In the genomic region with DNA sequence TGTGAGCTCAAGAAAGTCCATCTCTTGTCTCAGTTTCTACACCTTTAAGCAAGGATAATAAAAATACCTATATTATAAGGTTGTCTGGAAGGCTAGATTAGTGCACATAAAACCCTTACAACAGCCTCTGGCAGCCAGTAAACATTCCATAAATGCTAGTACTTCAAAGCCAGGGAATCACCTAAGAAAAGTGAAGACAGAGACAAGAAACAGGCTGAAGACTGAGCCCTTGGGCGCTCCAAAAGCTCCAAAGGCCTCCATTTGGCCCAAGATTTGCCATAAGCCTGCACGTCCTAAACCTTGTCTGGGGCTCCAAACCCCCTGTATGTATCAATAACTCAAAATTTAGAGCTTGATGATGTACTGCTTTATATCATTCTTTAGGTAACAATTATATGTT, we compare ENCODE assay signal across 1 cellular context.
TF ChIP-seq lines count a peak whose summit lies in the region.

No MANE protein-coding gene starts in this region.

TF ChIP-seq in K562, 482 proteins besides CTCF, POLR2A, EP300 and RAD21:
- TF ChIP-seq, protein P1, sequence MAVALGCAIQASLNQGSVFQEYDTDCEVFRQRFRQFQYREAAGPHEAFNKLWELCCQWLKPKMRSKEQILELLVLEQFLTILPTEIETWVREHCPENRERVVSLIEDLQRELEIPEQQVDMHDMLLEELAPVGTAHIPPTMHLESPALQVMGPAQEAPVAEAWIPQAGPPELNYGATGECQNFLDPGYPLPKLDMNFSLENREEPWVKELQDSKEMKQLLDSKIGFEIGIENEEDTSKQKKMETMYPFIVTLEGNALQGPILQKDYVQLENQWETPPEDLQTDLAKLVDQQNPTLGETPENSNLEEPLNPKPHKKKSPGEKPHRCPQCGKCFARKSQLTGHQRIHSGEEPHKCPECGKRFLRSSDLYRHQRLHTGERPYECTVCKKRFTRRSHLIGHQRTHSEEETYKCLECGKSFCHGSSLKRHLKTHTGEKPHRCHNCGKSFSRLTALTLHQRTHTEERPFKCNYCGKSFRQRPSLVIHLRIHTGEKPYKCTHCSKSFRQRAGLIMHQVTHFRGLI (CRISPR knock-in tag; IDR thresholded peaks at IDR 0.05) = no peak
- no peak for TF ChIP-seq ZNF146 (CRISPR knock-in tag; IDR thresholded peaks at IDR 0.05; ENCODE audit: unreplicated experiment)
- TF ChIP-seq ZNF699 (CRISPR knock-in tag; IDR thresholded peaks at IDR 0.05; ENCODE audit: insufficient replicate concordance) = no peak
- TF ChIP-seq, protein P2, sequence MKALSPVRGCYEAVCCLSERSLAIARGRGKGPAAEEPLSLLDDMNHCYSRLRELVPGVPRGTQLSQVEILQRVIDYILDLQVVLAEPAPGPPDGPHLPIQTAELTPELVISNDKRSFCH (CRISPR knock-in tag; IDR thresholded peaks at IDR 0.05) = no peak
- TF ChIP-seq, protein P2 (tag; IDR thresholded peaks at IDR 0.05) = no peak
- no peak for TF ChIP-seq HSF4 (CRISPR knock-in tag; IDR thresholded peaks at IDR 0.05; ENCODE audit: borderline replicate concordance)
